ENCODE assay signal across 17 cellular contexts in the genomic region with DNA sequence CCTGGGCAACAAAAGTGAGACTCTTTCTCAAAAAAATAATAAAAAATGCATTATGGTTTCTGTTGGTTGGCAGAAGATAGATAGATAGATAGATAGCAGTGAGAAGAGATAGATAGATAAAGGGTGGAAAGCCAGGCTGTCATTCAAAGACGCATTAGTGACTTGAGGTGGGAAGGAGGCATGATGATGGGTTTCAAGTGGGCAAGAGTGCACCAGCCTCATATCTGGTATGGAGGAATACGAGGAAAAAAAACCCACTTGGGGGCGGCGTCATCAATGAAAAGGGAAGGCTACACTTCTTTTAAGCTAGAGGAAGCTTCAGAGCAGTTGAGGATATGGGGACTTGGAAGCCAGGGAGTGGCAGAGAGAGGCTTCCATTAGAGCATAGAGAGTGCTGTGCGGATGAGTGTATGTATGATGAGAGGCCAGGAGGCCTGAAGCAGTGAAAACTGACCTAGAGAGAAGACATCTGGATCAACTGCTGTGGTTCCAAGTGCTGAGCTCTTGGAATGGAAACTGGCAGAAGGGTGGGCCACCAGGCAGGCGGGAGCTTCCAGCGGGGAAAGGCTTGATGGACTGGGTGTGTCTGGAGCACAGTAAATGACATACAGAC. TPM values are rescaled to one million over a fixed set of nuclear protein-coding genes. Genes with fewer than 3 reads are reported as not detected.
DNase-seq lines count a peak whose midpoint lies in the region; ATAC-seq, FAIRE-seq and TF ChIP-seq lines count a peak whose summit lies in the region.
"Had no signal": no experiment of that assay in that cellular context is flagged by ENCODE, and none has a peak within 500 bp of the region (broad histone marks: within the 10 kb centered on the region; RNA-seq: fewer than 3 reads in every experiment).

No MANE protein-coding gene starts in this region.

- no peak overlapping the region for H3K4me3 Mint-ChIP-seq in type B pancreatic cell

- H3K4me3 ChIP-seq in HepG2 (replicated peaks in 1 of 3; ENCODE audit: insufficient read depth in 1 of 3, low read depth in 2 of 3, low read length in 3 of 3) = no peak overlapping the region
- no peak overlapping the region for H3K4me3 ChIP-seq in right lobe of liver
- H3K4me3 ChIP-seq in BE2C (ENCODE audit: low read depth, low read length) = no peak overlapping the region
- H3K4me3 ChIP-seq: BLaER1 treated with 17β-estradiol and CSF1 and Interleukin-3, amounts not matched to agents 10 nM and 100 nM; stomach had no signal

- no peak for TF ChIP-seq EP300 in HepG2 (IDR thresholded peaks at IDR 0.05; ENCODE audit: low read depth in 2 of 2, low read length in 2 of 2)
- TF ChIP-seq EP300 in HepG2 (CRISPR knock-in tag; IDR thresholded peaks at IDR 0.05; ENCODE audit: borderline replicate concordance) = no peak

- peaks cover 4% of the 10 kb centered on the region; the same call in 1 of the 2 replicates for H3K4me1 ChIP-seq in HepG2 (ENCODE audit: insufficient read depth, low read length)
- no peaks in the 10 kb centered on the region for H3K4me1 ChIP-seq in right lobe of liver
- no peaks in the 10 kb centered on the region for H3K4me1 ChIP-seq in BE2C
- H3K4me1 ChIP-seq: BLaER1 treated with 17β-estradiol and CSF1 and Interleukin-3, amounts not matched to agents 10 nM and 100 nM had no signal

- CTCF ChIA-PET in HepG2 (lab: Yijun Ruan, JAX; ENCODE audit: low intra/inter-chr PET ratio, low total read pairs) = no interaction called here

- TF ChIP-seq POLR2A in HepG2 (IDR thresholded peaks at IDR 0.05; ENCODE audit: insufficient read depth in 1 of 2, low read depth in 2 of 2, low read length in 2 of 2) (0 out of 4 replicates have a peak, but pooled peaks of 1 of the 2 experiments have one; percentile 29), right lobe of liver (IDR thresholded peaks at IDR 0.05) (no peak)

- H3K27me3 ChIP-seq in HepG2 (ENCODE audit: control insufficient read depth in 1 of 2, insufficient read depth in 2 of 2, low read length in 2 of 2) = no peaks in the 10 kb centered on the region
- no peaks in the 10 kb centered on the region for H3K27me3 ChIP-seq in right lobe of liver
- H3K27me3 ChIP-seq in BE2C = no peaks in the 10 kb centered on the region
- H3K27me3 ChIP-seq: BLaER1 treated with 17β-estradiol and CSF1 and Interleukin-3, amounts not matched to agents 10 nM and 100 nM; stomach had no signal

- TF ChIP-seq CTCF in HepG2 (CRISPR knock-in tag; IDR thresholded peaks at IDR 0.05) (no peak), right lobe of liver (IDR thresholded peaks at IDR 0.05) (no peak), VCaP (conservative IDR thresholded peaks at IDR 0.05) (no peak), type B pancreatic cell (conservative IDR thresholded peaks at IDR 0.05) (no peak), BE2C (IDR thresholded peaks at IDR 0.05; ENCODE audit: low read depth, low read length) (no peak)

- no peak for FAIRE-seq in HepG2 (lab: Jason Lieb, UNC)
- FAIRE-seq: kidney had no signal

- TF ChIP-seq RAD21 in HepG2 (CRISPR knock-in tag; IDR thresholded peaks at IDR 0.05) = no peak

- ATAC-seq in HepG2 (peak; percentile 17; the same call in 2 of the 3 replicates), right lobe of liver (no peak), left ventricle myocardium superior (peak; percentile 53), GM18873 (IDR thresholded peaks at IDR 0.05; ENCODE audit: low FRiP score, unreplicated experiment) (no peak), GM18861 (IDR thresholded peaks at IDR 0.05; ENCODE audit: unreplicated experiment) (no peak)
- ATAC-seq: sciatic nerve had no signal

- H4K20me1 ChIP-seq in HepG2 (ENCODE audit: insufficient read depth, low read length) = no peaks in the 10 kb centered on the region; the same call in 1 of the 2 replicates

- H3K36me3 ChIP-seq in HepG2 (replicated peaks in 1 of 2; ENCODE audit: control insufficient read depth in 1 of 2, insufficient read depth in 2 of 2, low read length in 2 of 2) = peaks cover 12 to 38% of the 10 kb centered on the region in 2 experiments
- H3K36me3 ChIP-seq in right lobe of liver = peaks cover 0 to 45% (median 18%) of the 10 kb centered on the region in 4 donors
- H3K36me3 ChIP-seq in BE2C = peaks cover 54% of the 10 kb centered on the region

- in situ Hi-C loops in HepG2 (cut with HindIII; ENCODE audit: extremely low pct_ligation_motif_present, low pct_unique_long_range_greater_than_20kb) = loop anchor here (25.0 kb wide), 1 partner anchor 99 kb away; no protein-coding TSS in a partner anchor

- intact Hi-C loops in HepG2 (cut with micrococcal nuclease; ENCODE audit: unreplicated experiment) = loop anchor here (10.0 kb wide), 1 partner anchor 196 kb away; no protein-coding TSS in a partner anchor
- intact Hi-C loops in right lobe of liver (cut with DNase I) = no loop called here
- intact Hi-C loops in left ventricle myocardium superior (cut with micrococcal nuclease) = no loop called here

- H3K79me2 ChIP-seq in HepG2 (ENCODE audit: insufficient read depth, low read length) = no peaks in the 10 kb centered on the region

- H2AFZ ChIP-seq in HepG2 (ENCODE audit: low read length) = no peak overlapping the region

- H3K36me3 Mint-ChIP-seq in type B pancreatic cell = peaks cover 20% of the 10 kb centered on the region

- POLR2A ChIA-PET in HepG2 (lab: Yijun Ruan, JAX) = interaction anchor here (1.3 kb wide), 1 partner anchor 41 kb away, joined by 3 read pairs; a partner anchor contains a TSS

- H3K4me1 Mint-ChIP-seq in type B pancreatic cell (ENCODE audit: unreplicated experiment) = no peaks in the 10 kb centered on the region

- no peak overlapping the region for H3K4me2 ChIP-seq in HepG2 (ENCODE audit: low read depth, low read length)
- H3K4me2 ChIP-seq: BLaER1 treated with 17β-estradiol and CSF1 and Interleukin-3, amounts not matched to agents 10 nM and 100 nM had no signal

- H3K27ac ChIP-seq in HepG2 (ENCODE audit: extremely low read length, insufficient read depth, low read length) = no peak overlapping the region
- no peak overlapping the region for H3K27ac ChIP-seq in right lobe of liver
- H3K27ac ChIP-seq in VCaP = peak overlapping the region; percentile 85
- H3K27ac ChIP-seq: BLaER1 treated with 17β-estradiol and CSF1 and Interleukin-3, amounts not matched to agents 10 nM and 100 nM; stomach had no signal

- peak overlapping the region; percentile 7 for H3K27ac Mint-ChIP-seq in type B pancreatic cell

- 95% methylated on average over 7 of the region's 7 CpGs for WGBS in HepG2 (ENCODE audit: low lambda C conversion rate)
- 95% methylated on average over 7 of the region's 7 CpGs for WGBS in right lobe of liver (ENCODE audit: insufficient coverage, low coverage, low lambda C conversion rate, missing lambda C conversion rate)

- DNase-seq in HepG2 (ENCODE audit: low spot score) (no peak), right lobe of liver (no peak), left ventricle myocardium superior (no peak), type B pancreatic cell (ENCODE audit: extremely low spot score, unreplicated experiment) (no peak), BE2C (no peak)
- DNase-seq: activated CD4-positive, alpha-beta T cell treated with anti-CD3 and anti-CD28 coated beads for 1 hour; activated gamma-delta T cell; central memory CD4-positive, alpha-beta T cell; kidney; NCI-H2227 treated with DMSO at 0.1 percent for 48 hours; stimulated activated CD4-positive, alpha-beta T cell treated with anti-CD3 and anti-CD28 coated beads, Interleukin-4, amount 100 ng/mL, for 4 hours; stomach had no signal

- no peaks in the 10 kb centered on the region for H3K9me3 Mint-ChIP-seq in type B pancreatic cell

- no peak overlapping the region for H3K9ac ChIP-seq in HepG2 (ENCODE audit: insufficient read depth, low read depth, low read length)
- H3K9ac ChIP-seq: BLaER1 treated with 17β-estradiol and CSF1 and Interleukin-3, amounts not matched to agents 10 nM and 100 nM had no signal

- no peaks in the 10 kb centered on the region for H3K9me3 ChIP-seq in HepG2 (ENCODE audit: low read length)
- H3K9me3 ChIP-seq in right lobe of liver = no peaks in the 10 kb centered on the region
- no peaks in the 10 kb centered on the region for H3K9me3 ChIP-seq in BE2C
- H3K9me3 ChIP-seq: BLaER1 treated with 17β-estradiol and CSF1 and Interleukin-3, amounts not matched to agents 10 nM and 100 nM; stomach had no signal

- no peaks in the 10 kb centered on the region for H3K27me3 Mint-ChIP-seq in type B pancreatic cell

- BruUV-seq in HepG2 (replicated peaks; lab: Mats Ljungman, UMichigan) = no TSS peak

RNA-seq across cellular contexts. Expression of a gene that starts 31.8 kb away (rescaled TPM):
- total RNA-seq in HepG2 (2016; rRNA removed; fragmentation: Illumina TruSeq; extraction: Trizol) (31.9 and 68.8 TPM in 2 replicates), right lobe of liver (10 to 100 TPM; 11.0 to 27.6 (median 14.0) TPM), left ventricle myocardium superior (11.1 TPM), type B pancreatic cell (ENCODE audit: low replicate concordance) (52.1 and 76.2 TPM in 2 replicates)
- total RNA-seq in HepG2 (2016; cell fraction: cytosol; rRNA removed; fragmentation: Illumina TruSeq; extraction: Trizol; ENCODE audit: low read depth) = 28.2 and 32.1 TPM in 2 replicates
- 34.8 and 63.6 TPM in 2 replicates for total RNA-seq in HepG2 (2016; cell fraction: insoluble cytoplasmic fraction; rRNA removed; fragmentation: Illumina TruSeq; extraction: Trizol)
- total RNA-seq in HepG2 (2016; cell fraction: membrane; rRNA removed; fragmentation: Illumina TruSeq; extraction: Trizol) = 29.6 and 34.9 TPM in 2 replicates
- 128 and 149 TPM in 2 replicates for total RNA-seq in HepG2 (2016; cell fraction: nucleus; rRNA removed; fragmentation: Illumina TruSeq; extraction: Trizol)
- polyA plus RNA-seq in HepG2 (2011; rRNA removed) = 58.6 and 65.9 TPM in 2 replicates
- 11.6 and 14.3 TPM in 2 replicates for polyA plus RNA-seq in HepG2 (2011; cell fraction: cytosol; rRNA removed)
- 128 and 136 TPM in 2 replicates for polyA plus RNA-seq in HepG2 (2011; cell fraction: nucleus; rRNA removed)
- polyA plus RNA-seq in HepG2 (2012) = 42.4 and 43.9 TPM in 2 replicates
- 9.9 and 10.0 TPM in 2 replicates for polyA plus RNA-seq in HepG2 (2016; cell fraction: cytosol; fragmentation: Illumina TruSeq; extraction: Trizol; ENCODE audit: low read depth)
- polyA plus RNA-seq in HepG2 (2016; cell fraction: insoluble cytoplasmic fraction; fragmentation: Illumina TruSeq; extraction: Trizol; ENCODE audit: low read depth) = 31.3 and 31.7 TPM in 2 replicates
- 16.6 and 17.0 TPM in 2 replicates for polyA plus RNA-seq in HepG2 (2016; cell fraction: membrane; fragmentation: Illumina TruSeq; extraction: Trizol; ENCODE audit: low read depth)
- polyA plus RNA-seq in HepG2 (2016; cell fraction: nucleus; fragmentation: Illumina TruSeq; extraction: Trizol; ENCODE audit: insufficient read depth, low read depth) = 274 and 290 TPM in 2 replicates
- 37.3 and 40.5 TPM in 2 replicates for polyA minus RNA-seq in HepG2 (2011; rRNA and poly(A)+ RNA removed; ENCODE audit: low replicate concordance)
- polyA minus RNA-seq in HepG2 (2011; cell fraction: cytosol; rRNA and poly(A)+ RNA removed) = 13.0 and 13.9 TPM in 2 replicates
- polyA minus RNA-seq in HepG2 (2011; cell fraction: nucleus; rRNA and poly(A)+ RNA removed) = 201 and 240 TPM in 2 replicates
- 44.5 TPM for polyA plus RNA-seq in BE2C (2012; ENCODE audit: insufficient read depth, insufficient read length, low read depth)

RNA-seq across cellular contexts. Expression of a gene that starts 32.5 kb away (rescaled TPM):
- total RNA-seq in HepG2 (2016; rRNA removed; fragmentation: Illumina TruSeq; extraction: Trizol) = 503 and 539 TPM in 2 replicates
- total RNA-seq in HepG2 (2016; cell fraction: cytosol; rRNA removed; fragmentation: Illumina TruSeq; extraction: Trizol; ENCODE audit: low read depth) = 84.1 and 89.7 TPM in 2 replicates
- total RNA-seq in HepG2 (2016; cell fraction: insoluble cytoplasmic fraction; rRNA removed; fragmentation: Illumina TruSeq; extraction: Trizol) = 489 and 528 TPM in 2 replicates
- total RNA-seq in HepG2 (2016; cell fraction: membrane; rRNA removed; fragmentation: Illumina TruSeq; extraction: Trizol) = 116 and 157 TPM in 2 replicates
- total RNA-seq in HepG2 (2016; cell fraction: nucleus; rRNA removed; fragmentation: Illumina TruSeq; extraction: Trizol) = 878 and 919 TPM in 2 replicates
- 622 and 684 TPM in 2 replicates for polyA plus RNA-seq in HepG2 (2011; rRNA removed)
- polyA plus RNA-seq in HepG2 (2011; cell fraction: cytosol; rRNA removed) = 569 and 613 TPM in 2 replicates
- polyA plus RNA-seq in HepG2 (2011; cell fraction: nucleus; rRNA removed) = 1,237 and 1,431 TPM in 2 replicates
- 388 and 421 TPM in 2 replicates for polyA plus RNA-seq in HepG2 (2012)
- 39.4 and 49.0 TPM in 2 replicates for polyA plus RNA-seq in HepG2 (2016; cell fraction: cytosol; fragmentation: Illumina TruSeq; extraction: Trizol; ENCODE audit: low read depth)
- 620 and 627 TPM in 2 replicates for polyA plus RNA-seq in HepG2 (2016; cell fraction: insoluble cytoplasmic fraction; fragmentation: Illumina TruSeq; extraction: Trizol; ENCODE audit: low read depth)
- polyA plus RNA-seq in HepG2 (2016; cell fraction: membrane; fragmentation: Illumina TruSeq; extraction: Trizol; ENCODE audit: low read depth) = 60.1 and 80.5 TPM in 2 replicates
- 1,021 and 1,036 TPM in 2 replicates for polyA plus RNA-seq in HepG2 (2016; cell fraction: nucleus; fragmentation: Illumina TruSeq; extraction: Trizol; ENCODE audit: insufficient read depth, low read depth)
- 1,158 and 1,526 TPM in 2 replicates for polyA minus RNA-seq in HepG2 (2011; rRNA and poly(A)+ RNA removed; ENCODE audit: low replicate concordance)
- 501 and 518 TPM in 2 replicates for polyA minus RNA-seq in HepG2 (2011; cell fraction: cytosol; rRNA and poly(A)+ RNA removed)
- 2,012 and 2,066 TPM in 2 replicates for polyA minus RNA-seq in HepG2 (2011; cell fraction: nucleus; rRNA and poly(A)+ RNA removed)
- total RNA-seq in right lobe of liver = 100 to 1,000 TPM; 218 to 431 (median 344) TPM
- total RNA-seq in left ventricle myocardium superior = 333 TPM
- total RNA-seq in type B pancreatic cell (ENCODE audit: low replicate concordance) = 729 and 758 TPM in 2 replicates
- polyA plus RNA-seq in BE2C (2012; ENCODE audit: insufficient read depth, insufficient read length, low read depth) = 537 TPM

RNA-seq across cellular contexts. Expression of a gene that starts 41.8 kb away (rescaled TPM):
- 16.2 and 25.5 TPM in 2 replicates for total RNA-seq in HepG2 (2016; rRNA removed; fragmentation: Illumina TruSeq; extraction: Trizol)
- total RNA-seq in HepG2 (2016; cell fraction: cytosol; rRNA removed; fragmentation: Illumina TruSeq; extraction: Trizol; ENCODE audit: low read depth) = 6.2 and 6.5 TPM in 2 replicates
- total RNA-seq in HepG2 (2016; cell fraction: insoluble cytoplasmic fraction; rRNA removed; fragmentation: Illumina TruSeq; extraction: Trizol) = 17.1 and 25.1 TPM in 2 replicates
- total RNA-seq in HepG2 (2016; cell fraction: membrane; rRNA removed; fragmentation: Illumina TruSeq; extraction: Trizol) = 4.8 and 7.5 TPM in 2 replicates
- total RNA-seq in HepG2 (2016; cell fraction: nucleus; rRNA removed; fragmentation: Illumina TruSeq; extraction: Trizol) = 40.2 and 43.9 TPM in 2 replicates
- polyA plus RNA-seq in HepG2 (2011; rRNA removed) = 19.6 and 21.1 TPM in 2 replicates
- 7.1 and 7.7 TPM in 2 replicates for polyA plus RNA-seq in HepG2 (2011; cell fraction: cytosol; rRNA removed)
- 33.9 and 48.5 TPM in 2 replicates for polyA plus RNA-seq in HepG2 (2011; cell fraction: nucleus; rRNA removed)
- 20.6 and 26.0 TPM in 2 replicates for polyA plus RNA-seq in HepG2 (2012)
- polyA plus RNA-seq in HepG2 (2016; cell fraction: cytosol; fragmentation: Illumina TruSeq; extraction: Trizol; ENCODE audit: low read depth) = 1.7 and 1.9 TPM in 2 replicates
- 15.7 and 18.4 TPM in 2 replicates for polyA plus RNA-seq in HepG2 (2016; cell fraction: insoluble cytoplasmic fraction; fragmentation: Illumina TruSeq; extraction: Trizol; ENCODE audit: low read depth)
- 2.1 and 3.4 TPM in 2 replicates for polyA plus RNA-seq in HepG2 (2016; cell fraction: membrane; fragmentation: Illumina TruSeq; extraction: Trizol; ENCODE audit: low read depth)
- polyA plus RNA-seq in HepG2 (2016; cell fraction: nucleus; fragmentation: Illumina TruSeq; extraction: Trizol; ENCODE audit: insufficient read depth, low read depth) = 81.7 and 89.2 TPM in 2 replicates
- polyA minus RNA-seq in HepG2 (2011; rRNA and poly(A)+ RNA removed; ENCODE audit: low replicate concordance) = 8.5 and 12.3 TPM in 2 replicates
- 3.9 and 5.4 TPM in 2 replicates for polyA minus RNA-seq in HepG2 (2011; cell fraction: cytosol; rRNA and poly(A)+ RNA removed)
- 61.8 and 78.0 TPM in 2 replicates for polyA minus RNA-seq in HepG2 (2011; cell fraction: nucleus; rRNA and poly(A)+ RNA removed)
- total RNA-seq in right lobe of liver = 1 to 10 TPM; 2.9 to 9.2 (median 5.5) TPM
- 5.9 TPM for total RNA-seq in left ventricle myocardium superior
- total RNA-seq in type B pancreatic cell (ENCODE audit: low replicate concordance) = 15.4 and 22.9 TPM in 2 replicates
- polyA plus RNA-seq in BE2C (2012; ENCODE audit: insufficient read depth, insufficient read length, low read depth) = 19.5 TPM

Comparison
In these comparisons a context has a peak if more than half of its experiments do, and no peak if none do; other contexts are left out.
1. ATAC-seq: peak in HepG2 (single experiment) and left ventricle myocardium superior (single experiment); none in right lobe of liver (0 of 4), GM18873 (single experiment) and GM18861 (single experiment).